9 cellular contexts compared by ENCODE assay signal in genomic region chr22:17086301-17086700, GRCh38. TPM values are rescaled to one million over a fixed set of nuclear protein-coding genes. Genes with fewer than 3 reads are reported as not detected.
DNase-seq lines count a peak whose midpoint lies in the region; ATAC-seq and TF ChIP-seq lines count a peak whose summit lies in the region.
"Had no signal": no experiment of that assay in that cellular context is flagged by ENCODE, and none has a peak within 500 bp of the region (broad histone marks: within the 10 kb centered on the region; RNA-seq: fewer than 3 reads in every experiment).

No MANE protein-coding gene starts in this region.

- no peak for ATAC-seq in HG02588 (IDR thresholded peaks at IDR 0.05; ENCODE audit: unreplicated experiment)

- DNase-seq in activated CD8-positive, alpha-beta memory T cell treated with anti-CD3 and anti-CD28 coated beads, Interleukin-2, amount 50 U/mL, for 48 hours: peak; percentile 55
- DNase-seq in activated CD8-positive, alpha-beta memory T cell treated with anti-CD3 and anti-CD28 coated beads for 24 hours: no peak
- DNase-seq in activated CD4-positive, alpha-beta T cell treated with anti-CD3 and anti-CD28 coated beads, Interleukin-2, amount 50 U/mL, for 1 hour: peak; percentile 13
- DNase-seq in hepatocyte (ENCODE audit: low spot score) (no peak), substantia nigra (lab: John Stamatoyannopoulos, UW) (peak in 1 of 49 donors; percentile 19), KBM-7 (no peak), H4 (ENCODE audit: low spot score) (no peak)
- DNase-seq: trophoblast cell had no signal

- no peaks in the 10 kb centered on the region for H3K9me3 ChIP-seq in hepatocyte (ENCODE audit: low read depth)

- TF ChIP-seq CTCF in hepatocyte (IDR thresholded peaks at IDR 0.05; ENCODE audit: poor library complexity): no peak

- in situ Hi-C loops in KBM-7 (cut with MboI; ENCODE audit: low pct_unique_long_range_greater_than_20kb, low sequenced_read_pairs): loop anchor here (10.0 kb wide), 1 partner anchor 428 kb away; no protein-coding TSS in a partner anchor

- H3K4me3 ChIP-seq in hepatocyte: no peak overlapping the region

- no peaks in the 10 kb centered on the region for H3K9me2 ChIP-seq in hepatocyte (replicated peaks; ENCODE audit: insufficient read depth)

- H3K27me3 ChIP-seq in hepatocyte: no peaks in the 10 kb centered on the region

- H3K79me2 ChIP-seq in hepatocyte: peaks cover 21% of the 10 kb centered on the region

- peaks cover 9% of the 10 kb centered on the region for H3K4me1 ChIP-seq in hepatocyte (ENCODE audit: insufficient read depth)

- no peaks in the 10 kb centered on the region for H3K36me3 ChIP-seq in hepatocyte (replicated peaks; ENCODE audit: insufficient read depth, low read depth)

- 86% methylated on average over 8 of the region's 8 CpGs for WGBS in hepatocyte (ENCODE audit: low lambda C conversion rate, missing lambda C conversion rate)

- peak overlapping the region; percentile 91 for H3K4me2 ChIP-seq in hepatocyte

- H2AFZ ChIP-seq in hepatocyte: no peak overlapping the region

- H4K20me1 ChIP-seq in hepatocyte (ENCODE audit: insufficient read depth, poor library complexity, severe bottlenecking): peaks cover 10% of the 10 kb centered on the region

- H3K27ac ChIP-seq in hepatocyte: no peak overlapping the region
- peak overlapping the region; percentile 81 for H3K27ac ChIP-seq in substantia nigra (ENCODE audit: low read depth, low read length, poor library complexity, severe bottlenecking)

RNA-seq across cellular contexts. Expression of gene IL17RA, which starts 1.5 kb away (rescaled TPM):
- 6.6 and 8.4 TPM in 2 replicates for total RNA-seq in hepatocyte
- 13.1 and 14.6 TPM in 2 replicates for polyA plus RNA-seq in hepatocyte
- 2.9 TPM in 2 replicates for total RNA-seq in H4 (2014; rRNA removed; shearing (Covaris generic))

RNA-seq across cellular contexts. Expression of gene TMEM121B, which starts 34.9 kb away (rescaled TPM):
- total RNA-seq in hepatocyte: 0.50 and 0.76 TPM in 2 replicates
- polyA plus RNA-seq in hepatocyte: 0.30 TPM in 1 of 2 replicates, not detected in the other
- total RNA-seq in H4 (2014; rRNA removed; shearing (Covaris generic)): 0.27 TPM in 1 of 2 replicates, not detected in the other

Comparison
In these comparisons a context has a peak if more than half of its experiments do, and no peak if none do; other contexts are left out.
1. DNase-seq: peak in activated CD8-positive, alpha-beta memory T cell treated with anti-CD3 and anti-CD28 coated beads, Interleukin-2, amount 50 U/mL, for 48 hours (single experiment) and activated CD4-positive, alpha-beta T cell treated with anti-CD3 and anti-CD28 coated beads, Interleukin-2, amount 50 U/mL, for 1 hour (single experiment); none in activated CD8-positive, alpha-beta memory T cell treated with anti-CD3 and anti-CD28 coated beads for 24 hours (single experiment), hepatocyte (single experiment), KBM-7 (single experiment) and H4 (single experiment).